ENCODE assay signal across 8 cellular contexts in genomic region chr16:29804455-29805231, GRCh38. TPM values are rescaled to one million over a fixed set of nuclear protein-coding genes. Genes with fewer than 3 reads are reported as not detected.
DNase-seq lines count a peak whose midpoint lies in the region; ATAC-seq, FAIRE-seq and TF ChIP-seq lines count a peak whose summit lies in the region.

No MANE protein-coding gene starts in this region.

- POLR2A ChIA-PET in CD8-positive, alpha-beta memory T cell (lab: Charles Lee): interaction anchor here (0.6 to 2.6 kb wide), 9 partner anchors 11 to 259 kb away, joined by 3 to 21 read pairs (median 5); partner anchors contain the start of genes KIF22 and PAGR1
- POLR2A ChIA-PET in endothelial cell of umbilical vein (lab: Charles Lee): interaction anchor here (1.7 kb wide), 1 partner anchor 14 kb away, joined by 9 read pairs; the partner anchor contains the start of gene KIF22

- peak overlapping the region; percentile 93 to 100 (median 98) for H3K4me3 Mint-ChIP-seq in CD8-positive, alpha-beta memory T cell
- H3K4me3 Mint-ChIP-seq in HFFc6: peak overlapping the region; percentile 97
- peak overlapping the region; percentile 99 for H3K4me3 Mint-ChIP-seq in natural killer cell treated with Interleukin-12 subunit alpha and Interleukin-12 subunit beta and Interleukin-15 and Interleukin-18, amount 100 ng/mL, for 72 hours

- DNase-seq in CD8-positive, alpha-beta memory T cell: no peak
- DNase-seq in HFFc6 (no peak), endothelial cell of umbilical vein (ENCODE audit: low read depth, low spot score) (peak; percentile 32), GDM1 (lab: John Stamatoyannopoulos, UW) (no peak)
- DNase-seq in natural killer cell treated with Interleukin-12 subunit alpha and Interleukin-12 subunit beta and Interleukin-15 and Interleukin-18, amount 100 ng/mL, for 72 hours (ENCODE audit: low spot score): no peak
- no peak for DNase-seq in effector CD4-positive, alpha-beta T cell

- H3K79me2 ChIP-seq in endothelial cell of umbilical vein (ENCODE audit: control insufficient read depth, insufficient read depth, low read length): peaks cover 24% of the 10 kb centered on the region

- peak overlapping the region; percentile 42 for H2AFZ ChIP-seq in endothelial cell of umbilical vein (ENCODE audit: low read depth, low read length)

- intact Hi-C loops in endothelial cell of umbilical vein (cut with micrococcal nuclease): loop anchor here (1.0 to 5.0 kb wide), 3 partner anchors 14 to 168 kb away; partner anchors contain the start of genes KIF22 and TAOK2

- peaks cover 32 to 38% (median 38%) of the 10 kb centered on the region in 3 donors for H3K4me1 Mint-ChIP-seq in CD8-positive, alpha-beta memory T cell
- peaks cover 40% of the 10 kb centered on the region for H3K4me1 Mint-ChIP-seq in HFFc6 (ENCODE audit: low read depth)
- H3K4me1 Mint-ChIP-seq in natural killer cell treated with Interleukin-12 subunit alpha and Interleukin-12 subunit beta and Interleukin-15 and Interleukin-18, amount 100 ng/mL, for 72 hours (ENCODE audit: low read depth in 2 of 2): peaks cover 31 to 32% of the 10 kb centered on the region in 2 donors

- H3K36me3 ChIP-seq in CD8-positive, alpha-beta memory T cell (ENCODE audit: insufficient read depth, low read length): peaks cover 15% of the 10 kb centered on the region
- H3K36me3 ChIP-seq in endothelial cell of umbilical vein (ENCODE audit: control insufficient read depth in 2 of 2, extremely low read depth in 1 of 2, insufficient read depth in 2 of 2, low read length in 2 of 2): peaks cover 12% of the 10 kb centered on the region in 2 experiments

- H3K4me1 ChIP-seq in CD8-positive, alpha-beta memory T cell (ENCODE audit: insufficient read depth, low read length): peaks cover 27% of the 10 kb centered on the region
- H3K4me1 ChIP-seq in endothelial cell of umbilical vein (ENCODE audit: control insufficient read depth, extremely low read depth, insufficient read depth, low read length): peaks cover 25% of the 10 kb centered on the region

- H4K20me1 ChIP-seq in endothelial cell of umbilical vein (replicated peaks; ENCODE audit: control insufficient read depth, extremely low read depth, insufficient read depth, low read length): no peaks in the 10 kb centered on the region

- peak overlapping the region; percentile 53 for H3K4me2 ChIP-seq in endothelial cell of umbilical vein (ENCODE audit: insufficient read depth, low read length)

- CTCF ChIA-PET in CD8-positive, alpha-beta memory T cell (lab: Charles Lee): interaction anchor here (0.7 to 7.5 kb wide), 8 partner anchors 9 to 104 kb away, joined by 3 to 42 read pairs (median 6); partner anchors contain the start of genes KIF22 and PAGR1
- CTCF ChIA-PET in endothelial cell of umbilical vein (lab: Charles Lee): interaction anchor here (0.7 to 3.1 kb wide), 8 partner anchors 9 to 261 kb away, joined by 3 to 16 read pairs (median 6); partner anchors contain the start of genes KIF22 and PAGR1

- H3K27me3 Mint-ChIP-seq in CD8-positive, alpha-beta memory T cell: peaks cover 0 to 4% of the 10 kb centered on the region in 2 donors
- peaks cover 6% of the 10 kb centered on the region for H3K27me3 Mint-ChIP-seq in HFFc6 (ENCODE audit: insufficient read depth)
- H3K27me3 Mint-ChIP-seq in natural killer cell treated with Interleukin-12 subunit alpha and Interleukin-12 subunit beta and Interleukin-15 and Interleukin-18, amount 100 ng/mL, for 72 hours: no peaks in the 10 kb centered on the region

- TF ChIP-seq CTCF in HFFc6 (IDR thresholded peaks at IDR 0.05) (no peak), endothelial cell of umbilical vein (IDR thresholded peaks at IDR 0.05; ENCODE audit: extremely low read depth in 1 of 2, insufficient read depth in 1 of 2, low read depth in 1 of 2, low read length in 2 of 2) (no peak)

- peak overlapping the region; percentile 95 for H3K27ac ChIP-seq in CD8-positive, alpha-beta memory T cell (ENCODE audit: low read depth, low read length)
- H3K27ac ChIP-seq in endothelial cell of umbilical vein (ENCODE audit: insufficient read depth, low read depth, low read length): peak overlapping the region; percentile 61

- H3K36me3 Mint-ChIP-seq in CD8-positive, alpha-beta memory T cell: peaks cover 3 to 50% (median 4%) of the 10 kb centered on the region in 3 donors
- H3K36me3 Mint-ChIP-seq in HFFc6 (ENCODE audit: low read depth): peaks cover 17% of the 10 kb centered on the region
- peaks cover 12% of the 10 kb centered on the region for H3K36me3 Mint-ChIP-seq in natural killer cell treated with Interleukin-12 subunit alpha and Interleukin-12 subunit beta and Interleukin-15 and Interleukin-18, amount 100 ng/mL, for 72 hours

- H3K27ac Mint-ChIP-seq in CD8-positive, alpha-beta memory T cell: peak overlapping the region; percentile 94 to 100 (median 99)
- peak overlapping the region; percentile 99 for H3K27ac Mint-ChIP-seq in HFFc6
- peak overlapping the region; percentile 98 to 99 for H3K27ac Mint-ChIP-seq in natural killer cell treated with Interleukin-12 subunit alpha and Interleukin-12 subunit beta and Interleukin-15 and Interleukin-18, amount 100 ng/mL, for 72 hours

- FAIRE-seq in endothelial cell of umbilical vein (lab: Jason Lieb, UNC): no peak

- H3K9me3 ChIP-seq in CD8-positive, alpha-beta memory T cell (ENCODE audit: low read length): no peaks in the 10 kb centered on the region
- H3K9me3 ChIP-seq in endothelial cell of umbilical vein (replicated peaks; ENCODE audit: control insufficient read depth, insufficient read depth, low read length): no peaks in the 10 kb centered on the region

- H3K9me3 Mint-ChIP-seq in CD8-positive, alpha-beta memory T cell: no peaks in the 10 kb centered on the region
- H3K9me3 Mint-ChIP-seq in HFFc6: no peaks in the 10 kb centered on the region
- no peaks in the 10 kb centered on the region for H3K9me3 Mint-ChIP-seq in natural killer cell treated with Interleukin-12 subunit alpha and Interleukin-12 subunit beta and Interleukin-15 and Interleukin-18, amount 100 ng/mL, for 72 hours

- peak overlapping the region; percentile 80 for H3K9ac ChIP-seq in endothelial cell of umbilical vein (replicated peaks; ENCODE audit: extremely low read depth, insufficient read depth, low read length)

- dilution Hi-C loops in endothelial cell of umbilical vein (cut with MboI; ENCODE audit: extremely low pct_ligation_motif_present, low sequenced_read_pairs): loop anchor here (10.0 kb wide), 1 partner anchor 190 kb away; the partner anchor contains the start of genes HIRIP3 and INO80E

- TSS peak; percentile 79 for BruUV-seq in endothelial cell of umbilical vein (replicated peaks; lab: Mats Ljungman, UMichigan)

- ATAC-seq in natural killer cell treated with Interleukin-12 subunit alpha and Interleukin-12 subunit beta and Interleukin-15 and Interleukin-18, amount 100 ng/mL, for 72 hours: no peak
- ATAC-seq in GM21786 (IDR thresholded peaks at IDR 0.05; ENCODE audit: unreplicated experiment): no peak

- peak overlapping the region; percentile 87 for H3K4me3 ChIP-seq in CD8-positive, alpha-beta memory T cell (ENCODE audit: low read length)
- peak overlapping the region; percentile 52 to 61 (median 58) for H3K4me3 ChIP-seq in endothelial cell of umbilical vein (replicated peaks in 1 of 3; ENCODE audit: insufficient read depth in 1 of 3, low read depth in 1 of 3, low read length in 3 of 3)

- no peaks in the 10 kb centered on the region for H3K9me1 ChIP-seq in endothelial cell of umbilical vein (replicated peaks; ENCODE audit: control insufficient read depth, extremely low read depth, insufficient read depth, low read length)

- TF ChIP-seq POLR2A in Raji (IDR thresholded peaks at IDR 0.05; ENCODE audit: insufficient read depth, low read depth, low read length): 0 out of 2 replicates have a peak, but pooled peaks have one; percentile 4
- no peak for TF ChIP-seq POLR2A in endothelial cell of umbilical vein (IDR thresholded peaks at IDR 0.05; ENCODE audit: low read depth, low read length)

- no peaks in the 10 kb centered on the region for H3K27me3 ChIP-seq in CD8-positive, alpha-beta memory T cell (ENCODE audit: insufficient read depth, low read length, poor library complexity, severe bottlenecking)
- no peaks in the 10 kb centered on the region for H3K27me3 ChIP-seq in endothelial cell of umbilical vein (ENCODE audit: control insufficient read depth in 2 of 2, insufficient read depth in 2 of 2, low read length in 2 of 2)

RNA-seq across cellular contexts. Expression of gene MAZ, which starts 1.7 kb away (rescaled TPM):
- 100 to 1,000 TPM; 455 to 478 TPM for total RNA-seq in CD8-positive, alpha-beta memory T cell
- 85.7 TPM for polyA plus RNA-seq in CD8-positive, alpha-beta memory T cell
- 100 to 1,000 TPM; 148 to 178 (median 165) TPM for total RNA-seq in HFFc6 (2021; fragmentation: NEBNext Ultra II Directional; extraction: Animal tissue kit (Norgen Biotek cat#: 25700))
- 311 TPM in 2 replicates for total RNA-seq in endothelial cell of umbilical vein
- 165 and 212 TPM in 2 replicates for polyA plus RNA-seq in endothelial cell of umbilical vein
- 204 and 249 TPM in 2 replicates for polyA plus RNA-seq in endothelial cell of umbilical vein (2011; cell fraction: cytosol; rRNA removed)
- 129 and 147 TPM in 2 replicates for polyA plus RNA-seq in endothelial cell of umbilical vein (2011; cell fraction: nucleus; rRNA removed)
- 303 and 323 TPM in 2 replicates for polyA plus RNA-seq in endothelial cell of umbilical vein (2012)
- 291 and 342 TPM in 2 replicates for polyA minus RNA-seq in endothelial cell of umbilical vein
- 395 TPM for polyA minus RNA-seq in endothelial cell of umbilical vein (2011; cell fraction: cytosol; rRNA and poly(A)+ RNA removed)
- 51.4 and 56.6 TPM in 2 replicates for polyA minus RNA-seq in endothelial cell of umbilical vein (2011; cell fraction: nucleus; rRNA and poly(A)+ RNA removed)
- total RNA-seq in natural killer cell treated with Interleukin-12 subunit alpha and Interleukin-12 subunit beta and Interleukin-15 and Interleukin-18, amount 100 ng/mL, for 72 hours: 100 to 1,000 TPM; 241 to 424 TPM

RNA-seq across cellular contexts. Expression of gene PRRT2, which starts 7.3 kb away (rescaled TPM):
- 1 to 10 TPM; 1.2 to 1.3 TPM for total RNA-seq in CD8-positive, alpha-beta memory T cell
- polyA plus RNA-seq in CD8-positive, alpha-beta memory T cell: 0.18 TPM
- 1 to 10 TPM; 2.9 to 4.3 (median 3.6) TPM for total RNA-seq in HFFc6 (2021; fragmentation: NEBNext Ultra II Directional; extraction: Animal tissue kit (Norgen Biotek cat#: 25700))
- 2.3 and 3.3 TPM in 2 replicates for total RNA-seq in endothelial cell of umbilical vein
- polyA plus RNA-seq in endothelial cell of umbilical vein: 3.3 and 3.4 TPM in 2 replicates
- polyA plus RNA-seq in endothelial cell of umbilical vein (2011; cell fraction: cytosol; rRNA removed): 0.41 and 0.66 TPM in 2 replicates
- polyA plus RNA-seq in endothelial cell of umbilical vein (2011; cell fraction: nucleus; rRNA removed): 18.1 and 20.0 TPM in 2 replicates
- polyA plus RNA-seq in endothelial cell of umbilical vein (2012): 1.0 and 1.4 TPM in 2 replicates
- polyA minus RNA-seq in endothelial cell of umbilical vein: 1.1 and 1.9 TPM in 2 replicates
- polyA minus RNA-seq in endothelial cell of umbilical vein (2011; cell fraction: cytosol; rRNA and poly(A)+ RNA removed): not detected
- polyA minus RNA-seq in endothelial cell of umbilical vein (2011; cell fraction: nucleus; rRNA and poly(A)+ RNA removed): 2.9 and 3.8 TPM in 2 replicates
- total RNA-seq in natural killer cell treated with Interleukin-12 subunit alpha and Interleukin-12 subunit beta and Interleukin-15 and Interleukin-18, amount 100 ng/mL, for 72 hours: 1 to 10 TPM in 1 of 2 donors, under 1 TPM in 1; 0.98 to 2.8 TPM

RNA-seq across cellular contexts. Expression of gene PAGR1, which starts 11.3 kb away (rescaled TPM):
- 10 to 100 TPM; 41.9 to 44.3 TPM for total RNA-seq in CD8-positive, alpha-beta memory T cell
- polyA plus RNA-seq in CD8-positive, alpha-beta memory T cell: 53.1 TPM
- 10 to 100 TPM; 12.9 to 19.2 (median 17.7) TPM for total RNA-seq in HFFc6 (2021; fragmentation: NEBNext Ultra II Directional; extraction: Animal tissue kit (Norgen Biotek cat#: 25700))
- total RNA-seq in endothelial cell of umbilical vein: 24.2 and 26.3 TPM in 2 replicates
- polyA plus RNA-seq in endothelial cell of umbilical vein: 13.0 and 15.9 TPM in 2 replicates
- polyA plus RNA-seq in endothelial cell of umbilical vein (2011; cell fraction: cytosol; rRNA removed): 16.6 and 17.6 TPM in 2 replicates
- polyA plus RNA-seq in endothelial cell of umbilical vein (2011; cell fraction: nucleus; rRNA removed): 18.8 and 20.0 TPM in 2 replicates
- polyA plus RNA-seq in endothelial cell of umbilical vein (2012): 18.5 and 20.4 TPM in 2 replicates
- polyA minus RNA-seq in endothelial cell of umbilical vein: 3.8 and 4.2 TPM in 2 replicates
- 16.0 TPM for polyA minus RNA-seq in endothelial cell of umbilical vein (2011; cell fraction: cytosol; rRNA and poly(A)+ RNA removed)
- 4.1 and 5.2 TPM in 2 replicates for polyA minus RNA-seq in endothelial cell of umbilical vein (2011; cell fraction: nucleus; rRNA and poly(A)+ RNA removed)
- 10 to 100 TPM; 20.5 to 36.1 TPM for total RNA-seq in natural killer cell treated with Interleukin-12 subunit alpha and Interleukin-12 subunit beta and Interleukin-15 and Interleukin-18, amount 100 ng/mL, for 72 hours

RNA-seq across cellular contexts. Expression of gene KIF22, which starts 14.1 kb away (rescaled TPM):
- total RNA-seq in CD8-positive, alpha-beta memory T cell: 100 to 1,000 TPM; 118 to 131 TPM
- 61.2 TPM for polyA plus RNA-seq in CD8-positive, alpha-beta memory T cell
- 10 to 100 TPM; 26.4 to 50.3 (median 48.9) TPM for total RNA-seq in HFFc6 (2021; fragmentation: NEBNext Ultra II Directional; extraction: Animal tissue kit (Norgen Biotek cat#: 25700))
- 82.3 and 90.0 TPM in 2 replicates for total RNA-seq in endothelial cell of umbilical vein
- polyA plus RNA-seq in endothelial cell of umbilical vein: 67.3 and 67.9 TPM in 2 replicates
- polyA plus RNA-seq in endothelial cell of umbilical vein (2011; cell fraction: cytosol; rRNA removed): 68.7 and 72.0 TPM in 2 replicates
- 198 and 265 TPM in 2 replicates for polyA plus RNA-seq in endothelial cell of umbilical vein (2011; cell fraction: nucleus; rRNA removed)
- 27.8 and 49.7 TPM in 2 replicates for polyA plus RNA-seq in endothelial cell of umbilical vein (2012)
- 71.8 and 80.2 TPM in 2 replicates for polyA minus RNA-seq in endothelial cell of umbilical vein
- 95.7 TPM for polyA minus RNA-seq in endothelial cell of umbilical vein (2011; cell fraction: cytosol; rRNA and poly(A)+ RNA removed)
- 55.3 and 92.1 TPM in 2 replicates for polyA minus RNA-seq in endothelial cell of umbilical vein (2011; cell fraction: nucleus; rRNA and poly(A)+ RNA removed)
- total RNA-seq in natural killer cell treated with Interleukin-12 subunit alpha and Interleukin-12 subunit beta and Interleukin-15 and Interleukin-18, amount 100 ng/mL, for 72 hours: 100 to 1,000 TPM in 1 of 2 donors, 10 to 100 TPM in 1; 63.4 to 174 TPM

RNA-seq across cellular contexts. Expression of gene MVP, which starts 15.6 kb away (rescaled TPM):
- 10 to 100 TPM; 54.5 to 55.4 TPM for total RNA-seq in CD8-positive, alpha-beta memory T cell
- polyA plus RNA-seq in CD8-positive, alpha-beta memory T cell: 155 TPM
- total RNA-seq in HFFc6 (2021; fragmentation: NEBNext Ultra II Directional; extraction: Animal tissue kit (Norgen Biotek cat#: 25700)): 100 to 1,000 TPM; 234 to 296 (median 268) TPM
- 116 and 118 TPM in 2 replicates for total RNA-seq in endothelial cell of umbilical vein
- 47.0 and 49.8 TPM in 2 replicates for polyA plus RNA-seq in endothelial cell of umbilical vein
- 45.7 and 48.2 TPM in 2 replicates for polyA plus RNA-seq in endothelial cell of umbilical vein (2011; cell fraction: cytosol; rRNA removed)
- polyA plus RNA-seq in endothelial cell of umbilical vein (2011; cell fraction: nucleus; rRNA removed): 118 and 126 TPM in 2 replicates
- polyA plus RNA-seq in endothelial cell of umbilical vein (2012): 154 and 197 TPM in 2 replicates
- 123 and 214 TPM in 2 replicates for polyA minus RNA-seq in endothelial cell of umbilical vein
- polyA minus RNA-seq in endothelial cell of umbilical vein (2011; cell fraction: cytosol; rRNA and poly(A)+ RNA removed): 47.5 TPM
- 42.1 and 68.7 TPM in 2 replicates for polyA minus RNA-seq in endothelial cell of umbilical vein (2011; cell fraction: nucleus; rRNA and poly(A)+ RNA removed)
- total RNA-seq in natural killer cell treated with Interleukin-12 subunit alpha and Interleukin-12 subunit beta and Interleukin-15 and Interleukin-18, amount 100 ng/mL, for 72 hours: 100 to 1,000 TPM in 1 of 2 donors, 10 to 100 TPM in 1; 86.1 to 180 TPM
